3 cellular contexts compared by ENCODE assay signal in the genomic region with DNA sequence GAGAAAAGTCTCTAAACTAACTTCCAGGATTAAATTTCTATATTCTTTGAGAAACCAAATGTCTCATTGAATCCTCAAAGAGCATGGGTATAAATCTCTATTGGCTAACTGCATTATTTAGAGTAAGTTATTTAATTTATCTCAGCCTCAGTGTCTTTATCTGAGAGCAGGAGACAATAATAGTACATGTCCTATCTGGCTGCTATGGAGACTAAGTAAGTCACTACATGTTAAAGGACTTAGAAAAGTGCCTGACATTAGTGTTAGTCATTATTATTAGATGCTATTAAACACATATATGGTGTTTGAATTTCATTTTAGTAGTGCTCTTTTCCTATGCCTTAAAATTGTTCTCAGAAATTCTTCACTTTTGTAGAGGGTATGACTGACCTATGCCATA.
"Had no signal": no experiment of that assay in that cellular context is flagged by ENCODE, and none has a peak within 500 bp of the region (broad histone marks: within the 10 kb centered on the region; RNA-seq: fewer than 3 reads in every experiment).

No MANE protein-coding gene starts in this region.

- DNase-seq: GDM1, GF-D8 had no signal

- H3K4me3 ChIP-seq: GM12878 had no signal

- ATAC-seq: GM12878 had no signal
